Comparison of ENCODE assay signal across 8 cellular contexts in the genomic region with DNA sequence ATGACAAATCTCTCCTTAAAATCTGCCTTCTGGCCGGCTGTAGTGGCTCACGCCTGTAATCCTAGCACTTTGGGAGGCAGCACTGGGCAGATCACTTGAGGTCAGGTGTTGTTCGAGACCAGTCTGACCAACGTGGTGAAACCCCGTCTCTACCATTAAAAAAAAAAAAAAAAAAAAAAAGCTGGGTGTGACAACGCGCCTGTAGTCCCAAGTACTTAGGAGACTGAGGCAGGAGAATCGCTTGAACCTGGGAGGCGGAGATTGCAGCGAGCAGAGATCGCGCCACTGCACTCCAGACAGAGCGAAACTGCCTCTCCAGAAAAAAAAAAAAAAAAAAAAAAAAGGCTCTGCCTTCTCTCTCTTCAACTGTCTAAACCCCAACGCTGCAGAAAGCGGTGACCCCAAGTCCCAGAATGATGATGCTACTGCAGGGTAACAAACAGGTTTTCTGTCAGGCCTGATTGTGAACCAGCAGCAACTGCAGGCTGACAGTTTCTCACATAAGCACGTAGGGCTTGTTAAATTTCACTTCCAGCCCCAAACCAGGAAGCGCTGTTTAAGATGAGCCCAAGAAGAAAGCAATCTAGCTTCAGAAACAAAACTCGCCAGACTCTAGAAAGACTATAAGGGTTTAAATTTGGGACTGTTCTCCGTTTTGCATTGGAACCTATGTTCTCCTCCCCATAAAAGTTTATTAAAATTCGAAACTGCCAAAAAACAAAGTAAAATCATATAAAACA. TPM values are rescaled to one million over a fixed set of nuclear protein-coding genes. Genes with fewer than 3 reads are reported as not detected.
A peak's percentile ranks its signal among the peaks of the same experiment; 100 is the strongest.
DNase-seq lines count a peak whose midpoint lies in the region; ATAC-seq and TF ChIP-seq lines count a peak whose summit lies in the region.

No MANE protein-coding gene starts in this region.

- POLR2A ChIA-PET in activated B cell treated with CpG ODN at 0.5 μM for 24 hours (lab: Charles Lee): interaction anchor here (0.5 to 2.5 kb wide), 22 partner anchors 10 to 1106 kb away, joined by 3 to 32 read pairs (median 4); a partner anchor contains a TSS

- H3K9ac ChIP-seq in HUES6 (ENCODE audit: low read length) (peak overlapping the region; percentile 10), mesendoderm (ENCODE audit: low read length) (peak overlapping the region; percentile 37)

- intact Hi-C loops in activated B cell treated with CpG ODN at 0.5 μM for 24 hours (cut with micrococcal nuclease): loop anchor here (1.0 to 5.0 kb wide), 4 partner anchors 47 to 1015 kb away; a partner anchor contains a TSS

- H3K27me3 Mint-ChIP-seq in activated B cell treated with CpG ODN at 0.5 μM for 24 hours: no peaks in the 10 kb centered on the region

- CTCF ChIA-PET in activated B cell treated with CpG ODN at 0.5 μM for 24 hours (lab: Charles Lee): interaction anchor here (1.0 to 1.2 kb wide), 2 partner anchors 47 to 91 kb away, joined by 3 to 4 read pairs; no protein-coding TSS in a partner anchor

- no peak overlapping the region for H3K4ac ChIP-seq in mesendoderm (ENCODE audit: low read depth, low read length)

- no peaks in the 10 kb centered on the region for H3K9me3 ChIP-seq in HUES6 (ENCODE audit: control insufficient read depth, insufficient read depth, low read depth, low read length)
- no peaks in the 10 kb centered on the region for H3K9me3 ChIP-seq in ectodermal cell (ENCODE audit: control insufficient read depth, low read length)

- TF ChIP-seq CTCF in activated B cell treated with CpG ODN at 0.5 μM for 24 hours (IDR thresholded peaks at IDR 0.05): no peak

- no peak overlapping the region for H2BK5ac ChIP-seq in mesendoderm (ENCODE audit: low read length)

- peak overlapping the region; percentile 71 for H3K4me2 ChIP-seq in mesendoderm (ENCODE audit: low read length)

- H3K27ac ChIP-seq in HUES6 (ENCODE audit: low read depth, low read length) (no peak overlapping the region), ectodermal cell (ENCODE audit: insufficient read depth, low read depth, low read length, poor library complexity, severe bottlenecking) (no peak overlapping the region), mesendoderm (ENCODE audit: low read depth, low read length) (no peak overlapping the region)

- H3K79me2 ChIP-seq in mesendoderm (ENCODE audit: control insufficient read depth, insufficient read depth, low read length): no peaks in the 10 kb centered on the region

- DNase-seq in AG20443 (ENCODE audit: low spot score) (peak; percentile 25), activated B cell treated with CpG ODN at 0.5 μM for 24 hours (peak; percentile 31), mesendoderm (peak; percentile 31), stromal cell of bone marrow (ENCODE audit: low read depth) (peak; percentile 38), COLO668 (lab: John Stamatoyannopoulos, UW; ENCODE audit: unreplicated experiment) (no peak)

- H3K27ac Mint-ChIP-seq in activated B cell treated with CpG ODN at 0.5 μM for 24 hours: peak overlapping the region; percentile 96

- no peaks in the 10 kb centered on the region for H3K9me3 Mint-ChIP-seq in activated B cell treated with CpG ODN at 0.5 μM for 24 hours

- no peak overlapping the region for H3K18ac ChIP-seq in mesendoderm (ENCODE audit: low read length)

- H2BK15ac ChIP-seq in mesendoderm (replicated peaks; ENCODE audit: low read depth): no peak overlapping the region

- ATAC-seq in GM19351 (IDR thresholded peaks at IDR 0.05; ENCODE audit: unreplicated experiment) (peak; percentile 17), activated B cell treated with CpG ODN at 0.5 μM for 24 hours (ENCODE audit: low read depth) (peak; percentile 10)

- H3K4me3 ChIP-seq in HUES6 (ENCODE audit: low read depth, low read length) (peak overlapping the region; percentile 87), ectodermal cell (ENCODE audit: insufficient read depth, low read depth, low read length) (peak overlapping the region; percentile 76), mesendoderm (ENCODE audit: low read length) (peak overlapping the region; percentile 36)

- WGBS in ectodermal cell, 2 experiments: 3 to 4% methylated on average over 20 of the region's 20 CpGs
- whole genome bisulfite sequencing in mesendoderm (ENCODE audit: extremely low coverage, insufficient coverage, low lambda C conversion rate): no CpG with 5 or more reads among the region's 20 CpGs

- peaks cover 16% of the 10 kb centered on the region for H3K36me3 Mint-ChIP-seq in activated B cell treated with CpG ODN at 0.5 μM for 24 hours (ENCODE audit: low read depth)

- H3K36me3 ChIP-seq in HUES6 (ENCODE audit: control insufficient read depth, insufficient read depth, low read length) (no peaks in the 10 kb centered on the region), ectodermal cell (ENCODE audit: control insufficient read depth, insufficient read depth, low read length) (no peaks in the 10 kb centered on the region), mesendoderm (ENCODE audit: control insufficient read depth, insufficient read depth, low read length) (no peaks in the 10 kb centered on the region)

- H2AK5ac ChIP-seq in mesendoderm (ENCODE audit: low read length): no peak overlapping the region

- H3K23ac ChIP-seq in mesendoderm (ENCODE audit: low read length): no peak overlapping the region

- peaks cover 56% of the 10 kb centered on the region for H3K27me3 ChIP-seq in HUES6 (ENCODE audit: control insufficient read depth, insufficient read depth, low read length)
- peaks cover 42% of the 10 kb centered on the region for H3K27me3 ChIP-seq in ectodermal cell (ENCODE audit: control insufficient read depth, insufficient read depth, low read length, poor library complexity, severe bottlenecking)
- H3K27me3 ChIP-seq in mesendoderm (ENCODE audit: insufficient read depth, low read length, poor library complexity): peaks cover 10% of the 10 kb centered on the region

- peaks cover 53% of the 10 kb centered on the region for H3K4me1 Mint-ChIP-seq in activated B cell treated with CpG ODN at 0.5 μM for 24 hours

- H2BK120ac ChIP-seq in mesendoderm (ENCODE audit: low read depth, low read length): no peak overlapping the region

- 0 out of 2 replicates have a peak, but pooled peaks cover 7% of the 10 kb centered on the region for H3K4me1 ChIP-seq in HUES6 (ENCODE audit: control insufficient read depth, insufficient read depth, low read length)
- peaks cover 5% of the 10 kb centered on the region for H3K4me1 ChIP-seq in ectodermal cell (ENCODE audit: control insufficient read depth, insufficient read depth, low read length)
- H3K4me1 ChIP-seq in mesendoderm (ENCODE audit: control insufficient read depth, low read depth, low read length): no peaks in the 10 kb centered on the region

- H3K4me3 Mint-ChIP-seq in activated B cell treated with CpG ODN at 0.5 μM for 24 hours: peak overlapping the region; percentile 99

- H3K56ac ChIP-seq in mesendoderm (ENCODE audit: low read length): peak overlapping the region; percentile 67

- H4K8ac ChIP-seq in mesendoderm (ENCODE audit: low read depth, low read length): no peak overlapping the region

- H3K79me1 ChIP-seq in mesendoderm (ENCODE audit: low read length): no peaks in the 10 kb centered on the region

- H4K5ac ChIP-seq in mesendoderm (ENCODE audit: low read length): no peak overlapping the region

RNA-seq across cellular contexts. Expression of a gene that starts 0.9 kb away (rescaled TPM):
- total RNA-seq in activated B cell treated with CpG ODN at 0.5 μM for 24 hours: 199 and 211 TPM in 2 replicates
- polyA plus RNA-seq in ectodermal cell (2013, experiment 1 of 4): 79.0 TPM
- 74.8 TPM for polyA plus RNA-seq in ectodermal cell (2013, experiment 2 of 4)
- polyA plus RNA-seq in ectodermal cell (2013, experiment 3 of 4): 68.0 TPM
- 70.8 TPM for polyA plus RNA-seq in ectodermal cell (2013, experiment 4 of 4)
- polyA plus RNA-seq in mesendoderm (2013, experiment 1 of 2): 22.7 TPM
- polyA plus RNA-seq in mesendoderm (2013, experiment 2 of 2): 25.6 TPM

Comparison
In these comparisons a context has a peak if more than half of its experiments do, and no peak if none do; other contexts are left out.
1. H3K4me3 ChIP-seq: peak in every context shown above with its lines; median percentile 87 in HUES6; 76 in ectodermal cell; 36 in mesendoderm.